ENCODE assay signal across 8 cellular contexts in the genomic region with DNA sequence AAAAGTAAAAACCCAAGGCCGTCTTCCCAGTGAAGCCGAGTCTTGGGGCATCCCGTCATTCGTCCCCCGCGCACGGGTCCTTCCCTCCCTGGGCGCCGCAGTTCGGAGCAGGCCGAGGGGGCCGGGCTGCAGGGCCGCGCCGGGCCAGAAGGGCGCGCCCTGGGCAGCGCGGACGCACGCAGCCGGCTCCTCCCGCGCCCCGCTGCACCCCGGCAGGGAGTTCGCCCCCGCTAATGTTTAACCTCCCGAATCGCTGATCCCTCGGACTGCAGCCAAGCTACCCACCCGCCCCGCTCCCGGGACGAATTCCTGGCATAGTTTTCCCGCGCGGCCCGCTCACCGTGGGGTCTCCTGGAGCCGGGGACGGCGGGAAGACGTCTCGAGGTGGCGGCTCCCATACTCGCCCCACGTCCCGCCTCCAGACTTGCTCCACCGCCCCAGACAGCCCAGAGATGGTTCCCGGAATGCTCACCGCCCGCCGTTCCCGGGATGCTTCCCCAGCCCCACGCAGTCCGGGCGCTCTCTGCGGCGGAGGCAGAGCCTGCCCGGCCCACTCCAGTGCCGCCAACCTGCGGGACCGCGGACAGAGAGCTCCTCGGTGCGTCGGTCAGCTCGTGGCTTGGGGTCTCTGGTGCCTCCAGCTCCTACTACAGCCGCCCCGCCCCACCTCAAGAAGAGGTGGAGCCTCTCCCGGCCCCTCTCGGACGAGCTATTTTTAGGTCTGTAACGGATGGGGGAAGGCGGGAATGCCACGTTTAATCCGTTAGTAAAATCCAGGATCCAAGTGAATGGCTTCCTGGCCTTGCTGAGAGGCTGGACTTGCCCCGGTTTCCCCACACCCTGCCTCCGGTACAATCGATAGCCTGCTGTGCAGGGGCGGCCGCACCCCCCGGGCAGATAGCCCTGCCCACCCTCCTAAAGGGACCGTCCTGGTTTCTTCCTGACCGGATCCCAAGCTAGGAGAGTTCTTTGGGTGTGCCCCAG. TPM values are rescaled to one million over a fixed set of nuclear protein-coding genes. Genes with fewer than 3 reads are reported as not detected.
DNase-seq lines count a peak whose midpoint lies in the region; TF ChIP-seq lines count a peak whose summit lies in the region.

A gene with protein sequence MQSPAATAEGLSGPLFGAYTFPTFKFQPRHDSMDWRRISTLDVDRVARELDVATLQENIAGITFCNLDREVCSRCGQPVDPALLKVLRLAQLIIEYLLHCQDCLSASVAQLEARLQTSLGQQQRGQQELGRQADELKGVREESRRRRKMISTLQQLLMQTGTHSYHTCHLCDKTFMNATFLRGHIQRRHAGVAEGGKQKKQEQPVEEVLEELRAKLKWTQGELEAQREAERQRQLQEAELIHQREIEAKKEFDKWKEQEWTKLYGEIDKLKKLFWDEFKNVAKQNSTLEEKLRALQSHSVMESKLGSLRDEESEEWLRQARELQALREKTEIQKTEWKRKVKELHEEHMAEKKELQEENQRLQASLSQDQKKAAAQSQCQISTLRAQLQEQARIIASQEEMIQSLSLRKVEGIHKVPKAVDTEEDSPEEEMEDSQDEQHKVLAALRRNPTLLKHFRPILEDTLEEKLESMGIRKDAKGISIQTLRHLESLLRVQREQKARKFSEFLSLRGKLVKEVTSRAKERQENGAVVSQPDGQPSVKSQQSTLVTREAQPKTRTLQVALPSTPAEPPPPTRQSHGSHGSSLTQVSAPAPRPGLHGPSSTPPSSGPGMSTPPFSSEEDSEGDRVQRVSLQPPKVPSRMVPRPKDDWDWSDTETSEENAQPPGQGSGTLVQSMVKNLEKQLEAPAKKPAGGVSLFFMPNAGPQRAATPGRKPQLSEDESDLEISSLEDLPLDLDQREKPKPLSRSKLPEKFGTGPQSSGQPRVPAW (minus strand): TSS at position 621 of the 984 bp plus-strand sequence. CDS start 11,637 bp downstream, outside the sequence.

- no peaks in the 10 kb centered on the region for H3K79me2 ChIP-seq in SU-DHL-6 (ENCODE audit: insufficient read depth, low read length)

- no peaks in the 10 kb centered on the region for H3K9me3 ChIP-seq in SU-DHL-6 (ENCODE audit: insufficient read depth, low read length)

- H3F3A ChIP-seq in SU-DHL-6 (ENCODE audit: insufficient read depth): no peaks in the 10 kb centered on the region

- TF ChIP-seq CTCF in GM06990 (IDR thresholded peaks at IDR 0.05; ENCODE audit: insufficient read depth, low read length, poor library complexity, severe bottlenecking): peak; percentile 13
- TF ChIP-seq CTCF in SU-DHL-6 (IDR thresholded peaks at IDR 0.05; ENCODE audit: insufficient read depth, low read length, poor library complexity, severe bottlenecking): no peak
- TF ChIP-seq CTCF in kidney epithelial cell (IDR thresholded peaks at IDR 0.05; ENCODE audit: insufficient read depth, low read length, poor library complexity, severe bottlenecking): no peak

- H2AFZ ChIP-seq in SU-DHL-6 (ENCODE audit: low read depth, low read length, severe bottlenecking): peak within 1 kb of the TSS; percentile 54

- H4K20me1 ChIP-seq in SU-DHL-6 (ENCODE audit: low read depth, low read length): no peaks in the 10 kb centered on the region

- H3K36me3 ChIP-seq in GM06990 (ENCODE audit: control insufficient read depth, insufficient read depth, low read length) (no peaks in the 10 kb centered on the region), H7 (replicated peaks; ENCODE audit: control insufficient read depth, insufficient read depth, low read length) (no peaks in the 10 kb centered on the region; the same call in 1 of the 2 replicates), SU-DHL-6 (ENCODE audit: low read length) (no peaks in the 10 kb centered on the region), kidney epithelial cell (ENCODE audit: control insufficient read depth, insufficient read depth, low read length) (no peaks in the 10 kb centered on the region)

- H3K4me2 ChIP-seq in SU-DHL-6 (ENCODE audit: low read depth, low read length, poor library complexity, severe bottlenecking): peak within 1 kb of the TSS; percentile 44

- DNase-seq in GM06990 (ENCODE audit: extremely low read depth, insufficient read length): peak; percentile 46
- peak; percentile 89 for DNase-seq in H7
- DNase-seq in M059J (ENCODE audit: low read depth): peak; percentile 82
- peak; percentile 70 for DNase-seq in cerebellum (ENCODE audit: low spot score)
- DNase-seq in kidney epithelial cell (ENCODE audit: low read depth): peak; percentile 31
- peak; percentile 63 for DNase-seq in stimulated activated CD4-positive, alpha-beta T cell treated with anti-CD3 and anti-CD28 coated beads, Interleukin-15, amount 100 ng/mL, for 24 hours
- no peak for DNase-seq in central memory CD4-positive, alpha-beta T cell

- H3K27me3 ChIP-seq in GM06990 (replicated peaks; ENCODE audit: control insufficient read depth, insufficient read depth, low read length): peaks cover 3% of the 10 kb centered on the region; the same call in 1 of the 2 replicates
- no peaks in the 10 kb centered on the region for H3K27me3 ChIP-seq in H7 (ENCODE audit: control insufficient read depth, insufficient read depth, low read length)
- H3K27me3 ChIP-seq in SU-DHL-6 (ENCODE audit: low read length): no peaks in the 10 kb centered on the region
- no peaks in the 10 kb centered on the region for H3K27me3 ChIP-seq in kidney epithelial cell (ENCODE audit: control insufficient read depth, insufficient read depth, low read length)

- H3K9ac ChIP-seq in SU-DHL-6 (ENCODE audit: low read length): no peak within 1 kb of the TSS

- H3K27ac ChIP-seq in SU-DHL-6 (ENCODE audit: low read depth, low read length): no peak within 1 kb of the TSS

- peak within 1 kb of the TSS; percentile 58 for H3K4me3 ChIP-seq in GM06990 (replicated peaks; ENCODE audit: low read depth, low read length)
- peak within 1 kb of the TSS; percentile 85 for H3K4me3 ChIP-seq in H7 (ENCODE audit: insufficient read depth, low read depth, low read length)
- H3K4me3 ChIP-seq in SU-DHL-6 (ENCODE audit: insufficient read depth, low read length, poor library complexity, severe bottlenecking): peak within 1 kb of the TSS; percentile 34
- peak within 1 kb of the TSS; percentile 68 for H3K4me3 ChIP-seq in kidney epithelial cell (ENCODE audit: low read depth, low read length)

- no peaks in the 10 kb centered on the region for H3K9me2 ChIP-seq in SU-DHL-6 (replicated peaks; ENCODE audit: insufficient read depth, low read length)

RNA-seq across cellular contexts. Expression of the gene that starts here (rescaled TPM):
- total RNA-seq in H7 (2014; rRNA removed; shearing (Covaris generic)): 10.7 and 13.6 TPM in 2 replicates
- 14.7 and 15.8 TPM in 2 replicates for total RNA-seq in M059J (2014; rRNA removed; shearing (Covaris generic))
- total RNA-seq in cerebellum (28.6 TPM), kidney epithelial cell (6.6 and 9.2 TPM in 2 replicates)

Comparison
In these comparisons a context has a peak if more than half of its experiments do, and no peak if none do; other contexts are left out.
1. H3K4me3 ChIP-seq: peak in every context shown above with its lines; median percentile 85 in H7; 68 in kidney epithelial cell; 58 in GM06990; 34 in SU-DHL-6.